ENCODE assay signal across 10 cellular contexts in genomic region chr6:20922743-20923142, GRCh38.
"Had no signal": no experiment of that assay in that cellular context is flagged by ENCODE, and none has a peak within 500 bp of the region (broad histone marks: within the 10 kb centered on the region; RNA-seq: fewer than 3 reads in every experiment).

No MANE protein-coding gene starts in this region.

- H3K27ac ChIP-seq: HL-60 had no signal

- FAIRE-seq: H1, H54, HepG2, K562 had no signal

- H3K4me3 ChIP-seq: GM23338, K562 had no signal

- H3K4me2 ChIP-seq: GM23338 had no signal

- H2AFZ ChIP-seq: GM23338 had no signal

- ATAC-seq: GM23338, HCT116, K562 had no signal

- DNase-seq: H9, HFFc6, KG1 had no signal
